Comparison of ENCODE assay signal across 34 cellular contexts in the genomic region with DNA sequence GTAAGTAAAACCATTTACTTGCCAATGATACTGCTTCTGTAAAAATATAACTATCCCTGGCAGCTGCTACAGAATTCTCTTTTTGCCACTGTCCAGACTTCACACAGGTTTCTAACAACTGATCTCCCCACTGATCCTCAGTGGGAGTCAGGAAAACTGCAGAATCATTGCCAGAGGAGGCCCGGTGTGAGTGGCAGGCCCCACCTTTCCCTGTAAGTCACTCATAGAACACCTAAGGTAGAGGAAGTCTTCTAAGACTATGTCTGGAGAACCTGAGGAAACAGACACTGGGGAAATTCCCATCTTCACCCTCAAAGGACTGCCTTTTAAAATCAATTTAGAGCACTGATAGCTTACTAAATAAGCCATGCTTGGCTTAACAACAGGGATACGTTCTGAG.
"Had no signal": no experiment of that assay in that cellular context is flagged by ENCODE, and none has a peak within 500 bp of the region (broad histone marks: within the 10 kb centered on the region; RNA-seq: fewer than 3 reads in every experiment).

No MANE protein-coding gene starts in this region.

- H3K9me3 ChIP-seq: adrenal gland, ascending aorta, neutrophil, pancreas, prostate gland, sigmoid colon, stomach, thyroid gland, upper lobe of left lung, vagina had no signal

- H3K27ac Mint-ChIP-seq: activated naive CD4-positive, alpha-beta T cell treated with anti-CD3 and anti-CD28 coated beads for 36 hours; activated naive CD8-positive, alpha-beta T cell treated with anti-CD3 and anti-CD28 coated beads for 36 hours; mesothelial cell of epicardium; naive B cell; nephron progenitor cell; stimulated activated memory B cell treated with anti-CD40 and anti-IgM and Interleukin-4, amounts not matched to agents 10 μg/mL and 1 μg/mL and 100 μg/mL, for 72 hours had no signal

- H3K4me3 ChIP-seq: adrenal gland, ascending aorta, coronary artery, dorsolateral prefrontal cortex, pancreas, prostate gland, sigmoid colon, smooth muscle cell, stomach, thyroid gland, upper lobe of left lung, vagina had no signal

- H3K36me3 Mint-ChIP-seq: activated naive CD8-positive, alpha-beta T cell treated with anti-CD3 and anti-CD28 coated beads for 36 hours; naive B cell had no signal

- H3K27me3 Mint-ChIP-seq: activated naive CD8-positive, alpha-beta T cell treated with anti-CD3 and anti-CD28 coated beads for 36 hours; brain; stimulated activated memory B cell treated with anti-CD40 and anti-IgM and Interleukin-4, amounts not matched to agents 10 μg/mL and 1 μg/mL and 100 μg/mL, for 72 hours had no signal

- DNase-seq: activated CD4-positive, alpha-beta T cell treated with anti-CD3 and anti-CD28 coated beads for 48 hours; activated CD4-positive, alpha-beta T cell treated with anti-CD3 and anti-CD28 coated beads, Interleukin-2, amount 50 U/mL, for 48 hours; activated CD8-positive, alpha-beta memory T cell treated with anti-CD3 and anti-CD28 coated beads for 24 hours; activated effector memory CD4-positive, alpha-beta T cell treated with anti-CD3 and anti-CD28 coated beads, Interleukin-2, amount 50 U/mL, for 16 hours; activated naive CD4-positive, alpha-beta T cell treated with anti-CD3 and anti-CD28 coated beads for 36 hours; activated naive CD8-positive, alpha-beta T cell treated with anti-CD3 and anti-CD28 coated beads for 36 hours; adrenal gland; dorsolateral prefrontal cortex; effector memory CD4-positive, alpha-beta T cell; glutamatergic neuron; islet precursor cell; left cardiac atrium; left ventricle myocardium superior; naive B cell; nephron progenitor cell; pancreas; sigmoid colon; stimulated activated CD4-positive, alpha-beta T cell treated with anti-CD3 and anti-CD28 coated beads, Interleukin-1b, Interleukin-23, amount 100 ng/mL, for 48 hours; stimulated activated CD4-positive, alpha-beta T cell treated with anti-CD3 and anti-CD28 coated beads, Interleukin-4, amount 100 ng/mL, for 4 hours; stimulated activated CD8-positive, alpha-beta memory T cell treated with anti-CD3 and anti-CD28 coated beads, Interleukin-4, amount 100 ng/mL, for 48 hours; stomach; thyroid gland; upper lobe of left lung had no signal

- H3K4me1 ChIP-seq: ascending aorta, pancreas, prostate gland, sigmoid colon, stomach, upper lobe of left lung, vagina had no signal

- ATAC-seq: activated CD4-positive, CD25-positive, alpha-beta regulatory T cell treated with anti-CD3 and anti-CD28 coated beads, Interleukin-2, amount 50 U/mL, for 24 hours; left cardiac atrium; left ventricle myocardium superior; pancreas; stimulated activated memory B cell treated with anti-CD40 and anti-IgM and Interleukin-4, amounts not matched to agents 10 μg/mL and 1 μg/mL and 100 μg/mL, for 72 hours had no signal

- H3K27me3 ChIP-seq: adrenal gland, ascending aorta, dorsolateral prefrontal cortex, neutrophil, pancreas, sigmoid colon, stomach, thyroid gland, upper lobe of left lung, vagina had no signal

- H3K4me1 Mint-ChIP-seq: activated naive CD8-positive, alpha-beta T cell treated with anti-CD3 and anti-CD28 coated beads for 36 hours; mesothelial cell of epicardium; naive B cell; stimulated activated memory B cell treated with anti-CD40 and anti-IgM and Interleukin-4, amounts not matched to agents 10 μg/mL and 1 μg/mL and 100 μg/mL, for 72 hours had no signal

- H3K4me2 ChIP-seq: smooth muscle cell had no signal

- H3K27ac ChIP-seq: ascending aorta, coronary artery, dorsolateral prefrontal cortex, neutrophil, prostate gland, sigmoid colon, stomach, upper lobe of left lung, vagina, VCaP had no signal

- H3K4me3 Mint-ChIP-seq: activated naive CD4-positive, alpha-beta T cell treated with anti-CD3 and anti-CD28 coated beads for 36 hours; activated naive CD8-positive, alpha-beta T cell treated with anti-CD3 and anti-CD28 coated beads for 36 hours; brain; mesothelial cell of epicardium; naive B cell; nephron progenitor cell; stimulated activated memory B cell treated with anti-CD40 and anti-IgM and Interleukin-4, amounts not matched to agents 10 μg/mL and 1 μg/mL and 100 μg/mL, for 72 hours had no signal

- H3K36me3 ChIP-seq: prostate gland had no signal

- H3K9me3 Mint-ChIP-seq: activated naive CD4-positive, alpha-beta T cell treated with anti-CD3 and anti-CD28 coated beads for 36 hours; activated naive CD8-positive, alpha-beta T cell treated with anti-CD3 and anti-CD28 coated beads for 36 hours; brain; mesothelial cell of epicardium; naive B cell; nephron progenitor cell; stimulated activated memory B cell treated with anti-CD40 and anti-IgM and Interleukin-4, amounts not matched to agents 10 μg/mL and 1 μg/mL and 100 μg/mL, for 72 hours had no signal
